In genomic region chr11:75339685-75340409, GRCh38 we compare ENCODE assay signal across 8 cellular contexts. TPM values are rescaled to one million over a fixed set of nuclear protein-coding genes. Genes with fewer than 3 reads are reported as not detected.
DNase-seq lines count a peak whose midpoint lies in the region; ATAC-seq, FAIRE-seq and TF ChIP-seq lines count a peak whose summit lies in the region.
"Had no signal": no experiment of that assay in that cellular context is flagged by ENCODE, and none has a peak within 500 bp of the region (broad histone marks: within the 10 kb centered on the region; RNA-seq: fewer than 3 reads in every experiment).

No MANE protein-coding gene starts in this region.

- ATAC-seq in GM19463 (IDR thresholded peaks at IDR 0.05; ENCODE audit: unreplicated experiment) (peak; percentile 40), pancreas (peak in 2 of 4 donors; percentile 1), GM21825 (IDR thresholded peaks at IDR 0.05; ENCODE audit: unreplicated experiment) (no peak), omental fat pad (ENCODE audit: low FRiP score) (no peak), HG02970 (IDR thresholded peaks at IDR 0.05; ENCODE audit: low FRiP score, unreplicated experiment) (no peak)

- H3K4me3 ChIP-seq in effector memory CD4-positive, alpha-beta T cell (ENCODE audit: insufficient read depth, low read depth, low read length, poor library complexity, severe bottlenecking) = peak overlapping the region; percentile 23
- no peak overlapping the region for H3K4me3 ChIP-seq in pancreas

- no peaks in the 10 kb centered on the region for H3K27me3 ChIP-seq in effector memory CD4-positive, alpha-beta T cell (replicated peaks; ENCODE audit: control insufficient read depth, insufficient read depth, low read length, poor library complexity, severe bottlenecking)
- H3K27me3 ChIP-seq in pancreas = no peaks in the 10 kb centered on the region

- intact Hi-C loops in pancreas (cut with DNase I) = no loop called here

- TF ChIP-seq CTCF in pancreas (IDR thresholded peaks at IDR 0.05) = no peak
- no peak for TF ChIP-seq CTCF in omental fat pad (IDR thresholded peaks at IDR 0.05)

- no peaks in the 10 kb centered on the region for H3K9me3 ChIP-seq in effector memory CD4-positive, alpha-beta T cell (ENCODE audit: control insufficient read depth, low read length)
- H3K9me3 ChIP-seq in pancreas = no peaks in the 10 kb centered on the region

- peak; percentile 33 for DNase-seq in NOMO-1 treated with dmso at 0.1 percent for 144 hours (lab: John Stamatoyannopoulos, UW; ENCODE audit: unreplicated experiment)
- no peak for DNase-seq in effector memory CD4-positive, alpha-beta T cell
- peak in 2 of 6 donors; percentile 30 to 45 for DNase-seq in pancreas
- no peak for DNase-seq in omental fat pad (ENCODE audit: low spot score)

- H3K27ac ChIP-seq in effector memory CD4-positive, alpha-beta T cell (ENCODE audit: insufficient read depth, low read length, poor library complexity, severe bottlenecking) = peak overlapping the region; percentile 38
- H3K27ac ChIP-seq in pancreas = peak overlapping the region; percentile 56 to 85 (median 76)

- H3K36me3 ChIP-seq in effector memory CD4-positive, alpha-beta T cell (ENCODE audit: control insufficient read depth, insufficient read depth, low read length) = no peaks in the 10 kb centered on the region
- no peaks in the 10 kb centered on the region for H3K36me3 ChIP-seq in pancreas

- FAIRE-seq in pancreas (lab: Jason Lieb, UNC) = no peak
- FAIRE-seq: keratinocyte had no signal

- 36 to 40% methylated on average over 14 of the region's 14 CpGs for WGBS in pancreas, 2 donors

- H3K4me1 ChIP-seq in effector memory CD4-positive, alpha-beta T cell (ENCODE audit: control insufficient read depth, insufficient read depth, low read length, poor library complexity, severe bottlenecking) = peaks cover 64% of the 10 kb centered on the region
- peaks cover 57 to 82% (median 63%) of the 10 kb centered on the region in 3 donors for H3K4me1 ChIP-seq in pancreas

RNA-seq across cellular contexts. Expression of gene ARRB1, which starts 11.6 kb away (rescaled TPM):
- total RNA-seq in pancreas (10 to 100 TPM; 30.3 to 68.1 (median 33.8) TPM), omental fat pad (10 to 100 TPM; 34.7 to 75.0 (median 58.1) TPM)
- polyA plus RNA-seq in pancreas = 10 to 100 TPM in 1 of 2 donors, 1 to 10 TPM in 1; 7.8 to 12.7 TPM

RNA-seq across cellular contexts. Expression of gene RPS3, which starts 59.5 kb away (rescaled TPM):
- 1,000 to 10,000 TPM in 5 of 6 donors, 100 to 1,000 TPM in 1; 824 to 1,938 (median 1,523) TPM for total RNA-seq in pancreas
- 1,000 to 10,000 TPM; 1,208 to 1,382 TPM for polyA plus RNA-seq in pancreas
- 1,000 to 10,000 TPM in 3 of 4 donors, 100 to 1,000 TPM in 1; 876 to 1,394 (median 1,127) TPM for total RNA-seq in omental fat pad
